ENCODE assay signal across 35 cellular contexts in the genomic region with DNA sequence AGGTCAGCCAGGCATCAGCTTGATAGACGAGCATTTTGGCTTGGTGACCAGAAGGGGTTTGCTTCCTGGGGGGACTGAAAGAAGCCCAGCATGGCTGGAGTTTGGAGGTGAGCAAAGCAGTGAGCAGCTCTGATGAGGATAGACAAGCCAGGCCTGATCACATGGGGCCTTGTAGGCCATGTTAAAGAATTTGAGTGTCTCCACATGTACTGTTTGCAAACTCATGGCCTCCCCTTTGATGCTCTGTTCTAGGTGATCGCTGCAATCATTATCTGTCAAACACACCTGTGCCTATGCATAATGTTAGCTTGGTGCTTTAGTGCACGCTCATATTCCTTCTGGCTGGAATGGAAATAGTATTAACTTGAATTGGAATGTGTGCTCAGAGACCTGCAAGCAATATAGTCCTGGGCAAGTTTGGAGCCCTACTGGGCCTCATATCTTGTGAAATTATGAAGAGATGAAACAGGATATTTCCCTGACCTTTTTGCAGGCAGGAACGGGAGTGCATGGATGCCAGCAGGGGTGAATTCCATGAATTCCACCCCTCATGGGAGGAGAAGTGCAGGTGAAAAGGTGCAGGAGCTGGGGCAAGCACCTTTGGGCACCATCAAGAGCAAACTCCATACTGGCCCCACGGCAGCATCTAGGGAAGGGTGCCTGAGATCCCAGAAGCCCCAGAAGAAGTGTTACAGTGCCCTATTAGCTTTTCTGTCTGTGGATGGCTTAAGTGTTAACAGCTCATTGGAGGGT.
"Had no signal": no experiment of that assay in that cellular context is flagged by ENCODE, and none has a peak within 500 bp of the region (broad histone marks: within the 10 kb centered on the region; RNA-seq: fewer than 3 reads in every experiment).

No MANE protein-coding gene starts in this region.

- H3K4me3 Mint-ChIP-seq: activated CD4-positive, alpha-beta memory T cell treated with anti-CD3 and anti-CD28 coated beads for 36 hours; activated CD4-positive, alpha-beta T cell treated with anti-CD3 and anti-CD28 coated beads for 36 hours; activated CD4-positive, alpha-beta T cell treated with anti-CD3 and anti-CD28 coated beads, Interleukin-2, amount 10 ng/mL, durations not matched to agents 24 days and 14 days; activated CD8-positive, alpha-beta memory T cell treated with anti-CD3 and anti-CD28 coated beads, Interleukin-2, amount 10 ng/mL, durations not matched to agents 7 days and 5 days; activated CD8-positive, alpha-beta T cell treated with anti-CD3 and anti-CD28 coated beads, Interleukin-2, amount 10 ng/mL, durations not matched to agents 7 days and 5 days; activated naive CD4-positive, alpha-beta T cell treated with anti-CD3 and anti-CD28 coated beads for 36 hours; activated naive CD4-positive, alpha-beta T cell treated with anti-CD3 and anti-CD28 coated beads, Interleukin-2, amount 50 U/mL, for 24 hours; activated naive CD8-positive, alpha-beta T cell treated with anti-CD3 and anti-CD28 coated beads for 36 hours; activated T-helper 1 cell treated with anti-CD3 and anti-CD28 coated beads, Interleukin-12 subunit alpha, Interleukin-12 subunit beta, Interleukin-2, Interleukin-4 antibody, amounts not matched to agents 30 ng/mL and 10 ng/mL and 1 ng/mL, durations not matched to agents 14 hours and 24 hours and 36 hours; central memory CD8-positive, alpha-beta T cell; dendritic cell treated with granulocyte-macrophage colony-stimulating factor and Interleukin-4, amounts not matched to agents 40 ng/mL and 50 ng/mL, for 4 days; T-helper 1 cell treated with Interleukin-12 subunit alpha and Interleukin-12 subunit beta and Interleukin-4 antibody, amounts not matched to agents 30 μg/mL and 1 μg/mL, for 36 hours; T-helper 2 cell treated with Interferon-gamma antibody and Interleukin-4, amounts not matched to agents 5 μg/mL and 100 μg/mL, for 36 hours had no signal

- H3K4me3 ChIP-seq: coronary artery, dorsolateral prefrontal cortex, esophagus muscularis mucosa, gastrocnemius medialis, heart left ventricle had no signal

- H3K27me3 Mint-ChIP-seq: activated CD4-positive, alpha-beta memory T cell treated with anti-CD3 and anti-CD28 coated beads for 36 hours; activated CD4-positive, alpha-beta T cell treated with anti-CD3 and anti-CD28 coated beads for 36 hours; activated CD4-positive, alpha-beta T cell treated with anti-CD3 and anti-CD28 coated beads, Interleukin-2, amount 10 ng/mL, durations not matched to agents 24 days and 14 days; activated CD8-positive, alpha-beta memory T cell treated with anti-CD3 and anti-CD28 coated beads, Interleukin-2, amount 10 ng/mL, durations not matched to agents 7 days and 5 days; activated naive CD8-positive, alpha-beta T cell treated with anti-CD3 and anti-CD28 coated beads for 36 hours; central memory CD8-positive, alpha-beta T cell; dendritic cell treated with granulocyte-macrophage colony-stimulating factor and Interleukin-4, amounts not matched to agents 40 ng/mL and 50 ng/mL, for 4 days had no signal

- H3K9me3 ChIP-seq: esophagus muscularis mucosa, gastrocnemius medialis, heart left ventricle had no signal

- FAIRE-seq: astrocyte, bronchial epithelial cell had no signal

- H3K27ac ChIP-seq: brain microvascular endothelial cell, coronary artery, dorsolateral prefrontal cortex, esophagus muscularis mucosa, foreskin keratinocyte, gastrocnemius medialis, heart left ventricle, WERI-Rb-1 had no signal

- H3K27me3 ChIP-seq: brain microvascular endothelial cell, dorsolateral prefrontal cortex, esophagus muscularis mucosa, foreskin keratinocyte, gastrocnemius medialis, heart left ventricle had no signal

- H3K36me3 Mint-ChIP-seq: activated CD4-positive, alpha-beta memory T cell treated with anti-CD3 and anti-CD28 coated beads for 36 hours; activated CD8-positive, alpha-beta memory T cell treated with anti-CD3 and anti-CD28 coated beads, Interleukin-2, amount 10 ng/mL, durations not matched to agents 7 days and 5 days; activated naive CD4-positive, alpha-beta T cell treated with anti-CD3 and anti-CD28 coated beads, Interleukin-2, amount 50 U/mL, for 24 hours; activated naive CD8-positive, alpha-beta T cell treated with anti-CD3 and anti-CD28 coated beads for 36 hours had no signal

- H3K9me3 Mint-ChIP-seq: activated CD4-positive, alpha-beta memory T cell treated with anti-CD3 and anti-CD28 coated beads for 36 hours; activated CD4-positive, alpha-beta T cell treated with anti-CD3 and anti-CD28 coated beads, Interleukin-2, amount 10 ng/mL, durations not matched to agents 24 days and 14 days; activated naive CD4-positive, alpha-beta T cell treated with anti-CD3 and anti-CD28 coated beads for 36 hours; activated naive CD4-positive, alpha-beta T cell treated with anti-CD3 and anti-CD28 coated beads, Interleukin-2, amount 50 U/mL, for 24 hours; activated naive CD8-positive, alpha-beta T cell treated with anti-CD3 and anti-CD28 coated beads for 36 hours; activated T-helper 1 cell treated with anti-CD3 and anti-CD28 coated beads, Interleukin-12 subunit alpha, Interleukin-12 subunit beta, Interleukin-2, Interleukin-4 antibody, amounts not matched to agents 30 ng/mL and 10 ng/mL and 1 ng/mL, durations not matched to agents 14 hours and 24 hours and 36 hours; activated T-helper 2 cell treated with anti-CD3 and anti-CD28 coated beads, Interferon-gamma antibody, Interleukin-2, Interleukin-4, amounts not matched to agents 10 μg/mL and 5 μg/mL and 100 μg/mL, durations not matched to agents 14 hours and 24 hours and 36 hours; central memory CD8-positive, alpha-beta T cell; T-helper 1 cell treated with Interleukin-12 subunit alpha and Interleukin-12 subunit beta and Interleukin-4 antibody, amounts not matched to agents 30 μg/mL and 1 μg/mL, for 36 hours; T-helper 2 cell treated with Interferon-gamma antibody and Interleukin-4, amounts not matched to agents 5 μg/mL and 100 μg/mL, for 36 hours had no signal

- H3K36me3 ChIP-seq: brain microvascular endothelial cell, esophagus muscularis mucosa, gastrocnemius medialis, heart left ventricle, WERI-Rb-1 had no signal

- ATAC-seq: activated CD4-positive, alpha-beta T cell treated with anti-CD3 and anti-CD28 coated beads for 36 hours; activated CD8-positive, alpha-beta memory T cell treated with anti-CD3 and anti-CD28 coated beads, Interleukin-2, amount 10 ng/mL, durations not matched to agents 7 days and 5 days; activated CD8-positive, alpha-beta T cell treated with anti-CD3 and anti-CD28 coated beads, Interleukin-2, amount 10 ng/mL, durations not matched to agents 7 days and 5 days; foreskin keratinocyte; gastrocnemius medialis; heart left ventricle had no signal

- H3K27ac Mint-ChIP-seq: activated CD4-positive, alpha-beta memory T cell treated with anti-CD3 and anti-CD28 coated beads for 36 hours; activated CD4-positive, alpha-beta T cell treated with anti-CD3 and anti-CD28 coated beads for 36 hours; activated CD4-positive, alpha-beta T cell treated with anti-CD3 and anti-CD28 coated beads, Interleukin-2, amount 10 ng/mL, durations not matched to agents 24 days and 14 days; activated CD8-positive, alpha-beta memory T cell treated with anti-CD3 and anti-CD28 coated beads, Interleukin-2, amount 10 ng/mL, durations not matched to agents 7 days and 5 days; activated CD8-positive, alpha-beta T cell treated with anti-CD3 and anti-CD28 coated beads, Interleukin-2, amount 10 ng/mL, durations not matched to agents 7 days and 5 days; activated naive CD4-positive, alpha-beta T cell treated with anti-CD3 and anti-CD28 coated beads for 36 hours; activated naive CD4-positive, alpha-beta T cell treated with anti-CD3 and anti-CD28 coated beads, Interleukin-2, amount 50 U/mL, for 24 hours; activated naive CD8-positive, alpha-beta T cell treated with anti-CD3 and anti-CD28 coated beads for 36 hours; activated T-helper 1 cell treated with anti-CD3 and anti-CD28 coated beads, Interleukin-12 subunit alpha, Interleukin-12 subunit beta, Interleukin-2, Interleukin-4 antibody, amounts not matched to agents 30 ng/mL and 10 ng/mL and 1 ng/mL, durations not matched to agents 14 hours and 24 hours and 36 hours; activated T-helper 2 cell treated with anti-CD3 and anti-CD28 coated beads, Interferon-gamma antibody, Interleukin-2, Interleukin-4, amounts not matched to agents 10 μg/mL and 5 μg/mL and 100 μg/mL, durations not matched to agents 14 hours and 24 hours and 36 hours; dendritic cell treated with granulocyte-macrophage colony-stimulating factor and Interleukin-4, amounts not matched to agents 40 ng/mL and 50 ng/mL, for 4 days; T-helper 1 cell treated with Interleukin-12 subunit alpha and Interleukin-12 subunit beta and Interleukin-4 antibody, amounts not matched to agents 30 μg/mL and 1 μg/mL, for 36 hours; T-helper 2 cell treated with Interferon-gamma antibody and Interleukin-4, amounts not matched to agents 5 μg/mL and 100 μg/mL, for 36 hours had no signal

- H3K4me1 Mint-ChIP-seq: activated CD4-positive, alpha-beta T cell treated with anti-CD3 and anti-CD28 coated beads for 36 hours; activated CD4-positive, alpha-beta T cell treated with anti-CD3 and anti-CD28 coated beads, Interleukin-2, amount 10 ng/mL, durations not matched to agents 24 days and 14 days; activated CD8-positive, alpha-beta memory T cell treated with anti-CD3 and anti-CD28 coated beads, Interleukin-2, amount 10 ng/mL, durations not matched to agents 7 days and 5 days; activated naive CD4-positive, alpha-beta T cell treated with anti-CD3 and anti-CD28 coated beads, Interleukin-2, amount 50 U/mL, for 24 hours; activated naive CD8-positive, alpha-beta T cell treated with anti-CD3 and anti-CD28 coated beads for 36 hours; central memory CD8-positive, alpha-beta T cell had no signal

- H3K4me1 ChIP-seq: esophagus muscularis mucosa, foreskin keratinocyte, gastrocnemius medialis, heart left ventricle had no signal

- DNase-seq: activated CD4-positive, alpha-beta memory T cell treated with anti-CD3 and anti-CD28 coated beads for 36 hours; activated CD4-positive, alpha-beta T cell treated with anti-CD3 and anti-CD28 coated beads for 36 hours; activated CD4-positive, alpha-beta T cell treated with anti-CD3 and anti-CD28 coated beads, Interleukin-2, amount 10 ng/mL, durations not matched to agents 24 days and 14 days; activated CD4-positive, CD25-positive, alpha-beta regulatory T cell; activated CD4-positive, CD25-positive, alpha-beta regulatory T cell treated with anti-CD3 and anti-CD28 coated beads, Interleukin-2, amount 50 U/mL, for 72 hours; activated CD8-positive, alpha-beta memory T cell treated with anti-CD3 and anti-CD28 coated beads, Interleukin-2, amount 10 ng/mL, durations not matched to agents 7 days and 5 days; activated CD8-positive, alpha-beta memory T cell treated with anti-CD3 and anti-CD28 coated beads, Interleukin-2, amount 50 U/mL, for 4 hours; activated CD8-positive, alpha-beta T cell treated with anti-CD3 and anti-CD28 coated beads, Interleukin-2, amount 10 ng/mL, durations not matched to agents 7 days and 5 days; activated effector memory CD4-positive, alpha-beta T cell treated with anti-CD3 and anti-CD28 coated beads, Interleukin-2, amount 50 U/mL, for 16 hours; activated naive CD4-positive, alpha-beta T cell treated with anti-CD3 and anti-CD28 coated beads for 36 hours; activated naive CD8-positive, alpha-beta T cell treated with anti-CD3 and anti-CD28 coated beads for 36 hours; activated T-cell treated with anti-CD3 and anti-CD28 coated beads, Interleukin-2, amount 50 U/mL, for 1 hour; activated T-cell treated with anti-CD3 and anti-CD28 coated beads, Interleukin-2, amount 50 U/mL, for 48 hours; anterior cingulate cortex; brain microvascular endothelial cell; dorsolateral prefrontal cortex; effector memory CD4-positive, alpha-beta T cell; erythroblast; foreskin keratinocyte; gastrocnemius medialis; glutamatergic neuron; heart left ventricle; T1000; WERI-Rb-1 had no signal
